In the genomic region with DNA sequence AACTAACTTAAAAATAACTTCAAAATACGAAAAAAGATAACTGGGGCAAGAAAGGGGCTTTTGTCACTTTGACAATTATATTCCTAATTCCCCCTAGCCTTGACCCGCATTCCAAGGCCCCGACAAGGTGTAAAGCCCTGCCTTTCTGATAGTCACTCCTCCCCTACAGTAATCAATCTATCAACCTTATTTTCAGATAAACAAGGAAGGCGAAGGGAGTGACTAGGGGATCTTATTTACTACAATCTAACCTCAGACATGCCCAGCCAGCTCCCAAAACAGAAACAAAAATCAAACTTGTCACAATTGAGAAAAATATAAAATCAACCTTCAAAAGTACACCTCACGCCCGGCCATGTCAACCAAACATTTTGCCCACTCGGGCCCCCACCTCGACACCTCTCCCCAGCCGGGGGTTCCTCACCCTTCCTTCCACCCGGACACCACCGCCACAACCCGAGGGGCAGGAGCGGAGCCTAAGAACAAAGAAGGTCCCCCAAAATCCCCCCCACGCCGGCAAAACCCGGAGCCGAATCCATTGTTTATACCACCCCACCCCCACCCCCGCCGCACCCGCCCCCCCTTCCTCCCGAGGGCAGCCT, we compare ENCODE assay signal across 8 cellular contexts. TPM values are rescaled to one million over a fixed set of nuclear protein-coding genes. Genes with fewer than 3 reads are reported as not detected.
DNase-seq lines count a peak whose midpoint lies in the region; ATAC-seq lines count a peak whose summit lies in the region.

No MANE protein-coding gene starts in this region.

- peak overlapping the region; percentile 92 for H3K4me3 Mint-ChIP-seq in activated naive CD4-positive, alpha-beta T cell treated with anti-CD3 and anti-CD28 coated beads, Interleukin-2, amount 50 U/mL, for 24 hours
- peak overlapping the region; percentile 86 to 95 for H3K4me3 Mint-ChIP-seq in stimulated activated naive B cell treated with anti-CD40 and anti-IgM and Interleukin-4, amounts not matched to agents 10 μg/mL and 1 μg/mL and 100 μg/mL, for 72 hours

- H3K27ac ChIP-seq in HUES6 (ENCODE audit: low read depth, low read length) = no peak overlapping the region

- H3K27me3 Mint-ChIP-seq in activated naive CD4-positive, alpha-beta T cell treated with anti-CD3 and anti-CD28 coated beads, Interleukin-2, amount 50 U/mL, for 24 hours = no peaks in the 10 kb centered on the region
- H3K27me3 Mint-ChIP-seq in stimulated activated naive B cell treated with anti-CD40 and anti-IgM and Interleukin-4, amounts not matched to agents 10 μg/mL and 1 μg/mL and 100 μg/mL, for 72 hours = no peaks in the 10 kb centered on the region

- H3K4me1 ChIP-seq in HUES6 (ENCODE audit: control insufficient read depth, insufficient read depth, low read length) = peaks cover 8% of the 10 kb centered on the region
- peaks cover 2% of the 10 kb centered on the region for H3K4me1 ChIP-seq in iPS-15b (ENCODE audit: control insufficient read depth, insufficient read depth, low read length)

- peaks cover 53% of the 10 kb centered on the region for H3K4me1 Mint-ChIP-seq in activated naive CD4-positive, alpha-beta T cell treated with anti-CD3 and anti-CD28 coated beads, Interleukin-2, amount 50 U/mL, for 24 hours
- peaks cover 27 to 44% of the 10 kb centered on the region in 2 donors for H3K4me1 Mint-ChIP-seq in stimulated activated naive B cell treated with anti-CD40 and anti-IgM and Interleukin-4, amounts not matched to agents 10 μg/mL and 1 μg/mL and 100 μg/mL, for 72 hours

- H3K27me3 ChIP-seq in HUES6 (ENCODE audit: control insufficient read depth, insufficient read depth, low read length) = no peaks in the 10 kb centered on the region
- no peaks in the 10 kb centered on the region for H3K27me3 ChIP-seq in iPS-15b (ENCODE audit: control insufficient read depth, insufficient read depth, low read length)

- H3K36me3 Mint-ChIP-seq in activated naive CD4-positive, alpha-beta T cell treated with anti-CD3 and anti-CD28 coated beads, Interleukin-2, amount 50 U/mL, for 24 hours = peaks cover 14% of the 10 kb centered on the region
- H3K36me3 Mint-ChIP-seq in stimulated activated naive B cell treated with anti-CD40 and anti-IgM and Interleukin-4, amounts not matched to agents 10 μg/mL and 1 μg/mL and 100 μg/mL, for 72 hours = peaks cover 20 to 24% of the 10 kb centered on the region in 2 donors

- no peak for ATAC-seq in stimulated activated naive B cell treated with anti-CD40 and anti-IgM and Interleukin-4, amounts not matched to agents 10 μg/mL and 1 μg/mL and 100 μg/mL, for 72 hours (replicated peaks)
- no peak for ATAC-seq in left colon
- ATAC-seq in esophagus mucosa = no peak

- peak overlapping the region; percentile 86 for H3K27ac Mint-ChIP-seq in activated naive CD4-positive, alpha-beta T cell treated with anti-CD3 and anti-CD28 coated beads, Interleukin-2, amount 50 U/mL, for 24 hours
- peak overlapping the region; percentile 85 for H3K27ac Mint-ChIP-seq in stimulated activated naive B cell treated with anti-CD40 and anti-IgM and Interleukin-4, amounts not matched to agents 10 μg/mL and 1 μg/mL and 100 μg/mL, for 72 hours

- peak overlapping the region; percentile 54 for H3K9ac ChIP-seq in HUES6 (ENCODE audit: low read length)
- peak overlapping the region; percentile 73 for H3K9ac ChIP-seq in iPS-15b (ENCODE audit: low read depth, low read length)

- DNase-seq in stimulated activated naive B cell treated with anti-CD40 and anti-IgM and Interleukin-4, amounts not matched to agents 10 μg/mL and 1 μg/mL and 100 μg/mL, for 72 hours = no peak
- DNase-seq in NCI-H2107 (lab: John Stamatoyannopoulos, UW) (no peak), left colon (no peak), NCI-H526 treated with DMSO at 0.1 percent for 48 hours (lab: John Stamatoyannopoulos, UW) (no peak)

- no peaks in the 10 kb centered on the region for H3K9me3 Mint-ChIP-seq in activated naive CD4-positive, alpha-beta T cell treated with anti-CD3 and anti-CD28 coated beads, Interleukin-2, amount 50 U/mL, for 24 hours
- no peaks in the 10 kb centered on the region for H3K9me3 Mint-ChIP-seq in stimulated activated naive B cell treated with anti-CD40 and anti-IgM and Interleukin-4, amounts not matched to agents 10 μg/mL and 1 μg/mL and 100 μg/mL, for 72 hours

- intact Hi-C loops in left colon (cut with DNase I, micrococcal nuclease) = no loop called here

- H3K36me3 ChIP-seq in HUES6 (ENCODE audit: control insufficient read depth, insufficient read depth, low read length) = peaks cover 23% of the 10 kb centered on the region
- H3K36me3 ChIP-seq in iPS-15b (ENCODE audit: control insufficient read depth, insufficient read depth, low read length) = peaks cover 7% of the 10 kb centered on the region

- H3K4me3 ChIP-seq in HUES6 (ENCODE audit: low read depth, low read length) (peak overlapping the region; percentile 73), iPS-15b (ENCODE audit: low read depth, low read length) (peak overlapping the region; percentile 82)

- H3K9me3 ChIP-seq in HUES6 (ENCODE audit: control insufficient read depth, insufficient read depth, low read depth, low read length) (no peaks in the 10 kb centered on the region), iPS-15b (ENCODE audit: control insufficient read depth, insufficient read depth, low read length) (no peaks in the 10 kb centered on the region)

RNA-seq across cellular contexts. Expression of gene ZFYVE1, which starts 0.6 kb away (rescaled TPM):
- 10 to 100 TPM; 13.4 to 19.9 TPM for total RNA-seq in left colon
- total RNA-seq in esophagus mucosa = 10.7 TPM

RNA-seq across cellular contexts. Expression of gene RBM25, which starts 32.0 kb away (rescaled TPM):
- 10 to 100 TPM; 50.6 to 65.8 TPM for total RNA-seq in left colon
- total RNA-seq in esophagus mucosa = 35.1 TPM
